1 cellular context compared by ENCODE assay signal in the genomic region with DNA sequence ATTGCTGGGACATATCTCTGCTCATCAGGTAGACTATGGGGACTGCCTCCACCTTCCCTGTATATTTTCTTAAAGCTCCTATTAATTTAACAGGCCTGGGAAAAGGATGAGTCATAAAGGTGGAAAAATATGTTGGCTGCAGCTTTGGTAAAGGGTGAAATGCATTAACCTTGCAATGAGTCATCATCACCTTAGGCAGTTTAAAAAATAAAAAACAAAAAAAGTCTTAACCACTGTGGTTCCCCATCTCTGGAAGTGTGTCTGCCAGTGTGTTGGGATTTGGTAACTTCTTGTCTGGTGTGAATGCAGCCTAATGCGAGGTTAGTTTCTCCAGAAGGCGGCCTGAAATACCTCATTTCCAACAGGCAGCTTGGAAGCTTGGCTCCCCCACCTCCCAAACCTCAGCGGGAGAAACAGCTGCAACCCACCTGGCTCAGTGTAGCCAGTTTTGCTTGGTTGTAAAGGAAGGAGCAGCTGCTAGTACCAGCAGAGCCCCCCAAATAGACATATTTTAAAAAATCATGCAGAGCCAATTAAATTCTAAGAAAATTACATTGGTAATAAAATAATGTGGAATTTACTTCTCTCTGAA.
A peak's percentile ranks its signal among the peaks of the same experiment; 100 is the strongest.
TF ChIP-seq lines count a peak whose summit lies in the region.

No MANE protein-coding gene starts in this region.

TF ChIP-seq in HEK293, 187 proteins besides CTCF, POLR2A, EP300 and RAD21 (continued from another document and continues in another):
- TF ChIP-seq HIC1 (tag by site-specific recombination; IDR thresholded peaks at IDR 0.05) (peak; percentile 90), ZXDB (tag by site-specific recombination; IDR thresholded peaks at IDR 0.05) (peak; percentile 69), GFI1B (tag by site-specific recombination; IDR thresholded peaks at IDR 0.05) (peak; percentile 21; the same call in 1 of the 2 replicates), ZNF394 (tag by site-specific recombination; IDR thresholded peaks at IDR 0.05; ENCODE audit: borderline replicate concordance) (peak; percentile 33; the same call in 1 of the 2 replicates), ZSCAN23 (tag by site-specific recombination; IDR thresholded peaks at IDR 0.05) (0 out of 2 replicates have a peak, but pooled peaks have one; percentile 66), OSR2 (tag by site-specific recombination; IDR thresholded peaks at IDR 0.05) (peak; percentile 66; the same call in 1 of the 2 replicates), IKZF3 (tag by site-specific recombination; IDR thresholded peaks at IDR 0.05) (peak; percentile 67), ZNF621 (tag by site-specific recombination; IDR thresholded peaks at IDR 0.05) (no peak), KLF17 (tag by site-specific recombination; IDR thresholded peaks at IDR 0.05) (peak; percentile 68), PRDM1 (tag by site-specific recombination; IDR thresholded peaks at IDR 0.05) (peak; percentile 66), SP7 (tag by site-specific recombination; IDR thresholded peaks at IDR 0.05) (peak; percentile 91), GLIS1 (tag by site-specific recombination; IDR thresholded peaks at IDR 0.05) (0 out of 2 replicates have a peak, but pooled peaks have one; percentile 11), ZNF18 (tag by site-specific recombination; IDR thresholded peaks at IDR 0.05) (0 out of 2 replicates have a peak, but pooled peaks have one; percentile 33), ZNF324 (tag by site-specific recombination; IDR thresholded peaks at IDR 0.05) (no peak), ZNF529 (tag by site-specific recombination; IDR thresholded peaks at IDR 0.05; ENCODE audit: insufficient replicate concordance) (peak; percentile 31), ZFP37 (tag by site-specific recombination; IDR thresholded peaks at IDR 0.05) (peak; percentile 49; the same call in 1 of the 2 replicates), ZNF664 (tag by site-specific recombination; IDR thresholded peaks at IDR 0.05) (peak; percentile 82), ZNF37A (tag by site-specific recombination; IDR thresholded peaks at IDR 0.05) (no peak), ZNF350 (tag by site-specific recombination; IDR thresholded peaks at IDR 0.05) (peak; percentile 74), PRDM10 (tag by site-specific recombination; IDR thresholded peaks at IDR 0.05) (peak; percentile 42; the same call in 1 of the 2 replicates), ZNF558 (tag by site-specific recombination; IDR thresholded peaks at IDR 0.05) (0 out of 2 replicates have a peak, but pooled peaks have one; percentile 19), SP3 (tag by site-specific recombination; IDR thresholded peaks at IDR 0.05) (peak; percentile 46; the same call in 1 of the 2 replicates), ZBTB21 (tag by site-specific recombination; IDR thresholded peaks at IDR 0.05) (0 out of 2 replicates have a peak, but pooled peaks have one; percentile 35), KLF10 (tag by site-specific recombination; IDR thresholded peaks at IDR 0.05) (peak; percentile 73), ZNF426 (tag by site-specific recombination; IDR thresholded peaks at IDR 0.05) (no peak), RBAK (tag by site-specific recombination; IDR thresholded peaks at IDR 0.05) (no peak), PRDM6 (tag by site-specific recombination; IDR thresholded peaks at IDR 0.05) (peak; percentile 93), TCF7L2 (IDR thresholded peaks at IDR 0.05; ENCODE audit: borderline replicate concordance, low read depth, low read length) (no peak)
- TF ChIP-seq, protein P1, sequence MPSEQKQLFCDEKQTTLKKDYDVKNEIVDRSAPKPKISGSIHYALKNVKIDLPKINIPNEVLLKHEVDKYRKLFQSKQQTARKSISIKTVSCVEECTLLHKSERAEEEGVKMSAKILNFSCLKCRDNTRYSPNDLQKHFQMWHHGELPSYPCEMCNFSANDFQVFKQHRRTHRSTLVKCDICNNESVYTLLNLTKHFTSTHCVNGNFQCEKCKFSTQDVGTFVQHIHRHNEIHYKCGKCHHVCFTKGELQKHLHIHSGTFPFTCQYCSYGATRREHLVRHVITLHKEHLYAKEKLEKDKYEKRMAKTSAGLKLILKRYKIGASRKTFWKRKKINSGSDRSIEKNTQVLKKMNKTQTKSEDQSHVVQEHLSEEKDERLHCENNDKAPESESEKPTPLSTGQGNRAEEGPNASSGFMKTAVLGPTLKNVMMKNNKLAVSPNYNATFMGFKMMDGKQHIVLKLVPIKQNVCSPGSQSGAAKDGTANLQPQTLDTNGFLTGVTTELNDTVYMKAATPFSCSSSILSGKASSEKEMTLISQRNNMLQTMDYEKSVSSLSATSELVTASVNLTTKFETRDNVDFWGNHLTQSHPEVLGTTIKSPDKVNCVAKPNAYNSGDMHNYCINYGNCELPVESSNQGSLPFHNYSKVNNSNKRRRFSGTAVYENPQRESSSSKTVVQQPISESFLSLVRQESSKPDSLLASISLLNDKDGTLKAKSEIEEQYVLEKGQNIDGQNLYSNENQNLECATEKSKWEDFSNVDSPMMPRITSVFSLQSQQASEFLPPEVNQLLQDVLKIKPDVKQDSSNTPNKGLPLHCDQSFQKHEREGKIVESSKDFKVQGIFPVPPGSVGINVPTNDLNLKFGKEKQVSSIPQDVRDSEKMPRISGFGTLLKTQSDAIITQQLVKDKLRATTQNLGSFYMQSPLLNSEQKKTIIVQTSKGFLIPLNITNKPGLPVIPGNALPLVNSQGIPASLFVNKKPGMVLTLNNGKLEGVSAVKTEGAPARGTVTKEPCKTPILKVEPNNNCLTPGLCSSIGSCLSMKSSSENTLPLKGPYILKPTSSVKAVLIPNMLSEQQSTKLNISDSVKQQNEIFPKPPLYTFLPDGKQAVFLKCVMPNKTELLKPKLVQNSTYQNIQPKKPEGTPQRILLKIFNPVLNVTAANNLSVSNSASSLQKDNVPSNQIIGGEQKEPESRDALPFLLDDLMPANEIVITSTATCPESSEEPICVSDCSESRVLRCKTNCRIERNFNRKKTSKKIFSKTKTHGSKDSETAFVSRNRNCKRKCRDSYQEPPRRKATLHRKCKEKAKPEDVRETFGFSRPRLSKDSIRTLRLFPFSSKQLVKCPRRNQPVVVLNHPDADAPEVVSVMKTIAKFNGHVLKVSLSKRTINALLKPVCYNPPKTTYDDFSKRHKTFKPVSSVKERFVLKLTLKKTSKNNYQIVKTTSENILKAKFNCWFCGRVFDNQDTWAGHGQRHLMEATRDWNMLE (tag by site-specific recombination; conservative IDR thresholded peaks at IDR 0.05; ENCODE audit: low read depth) = peak; percentile 36; the same call in 1 of the 2 replicates
- TF ChIP-seq, protein P2, sequence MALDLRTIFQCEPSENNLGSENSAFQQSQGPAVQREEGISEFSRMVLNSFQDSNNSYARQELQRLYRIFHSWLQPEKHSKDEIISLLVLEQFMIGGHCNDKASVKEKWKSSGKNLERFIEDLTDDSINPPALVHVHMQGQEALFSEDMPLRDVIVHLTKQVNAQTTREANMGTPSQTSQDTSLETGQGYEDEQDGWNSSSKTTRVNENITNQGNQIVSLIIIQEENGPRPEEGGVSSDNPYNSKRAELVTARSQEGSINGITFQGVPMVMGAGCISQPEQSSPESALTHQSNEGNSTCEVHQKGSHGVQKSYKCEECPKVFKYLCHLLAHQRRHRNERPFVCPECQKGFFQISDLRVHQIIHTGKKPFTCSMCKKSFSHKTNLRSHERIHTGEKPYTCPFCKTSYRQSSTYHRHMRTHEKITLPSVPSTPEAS (tag by site-specific recombination; IDR thresholded peaks at IDR 0.05) = no peak
- TF ChIP-seq, protein P3, sequence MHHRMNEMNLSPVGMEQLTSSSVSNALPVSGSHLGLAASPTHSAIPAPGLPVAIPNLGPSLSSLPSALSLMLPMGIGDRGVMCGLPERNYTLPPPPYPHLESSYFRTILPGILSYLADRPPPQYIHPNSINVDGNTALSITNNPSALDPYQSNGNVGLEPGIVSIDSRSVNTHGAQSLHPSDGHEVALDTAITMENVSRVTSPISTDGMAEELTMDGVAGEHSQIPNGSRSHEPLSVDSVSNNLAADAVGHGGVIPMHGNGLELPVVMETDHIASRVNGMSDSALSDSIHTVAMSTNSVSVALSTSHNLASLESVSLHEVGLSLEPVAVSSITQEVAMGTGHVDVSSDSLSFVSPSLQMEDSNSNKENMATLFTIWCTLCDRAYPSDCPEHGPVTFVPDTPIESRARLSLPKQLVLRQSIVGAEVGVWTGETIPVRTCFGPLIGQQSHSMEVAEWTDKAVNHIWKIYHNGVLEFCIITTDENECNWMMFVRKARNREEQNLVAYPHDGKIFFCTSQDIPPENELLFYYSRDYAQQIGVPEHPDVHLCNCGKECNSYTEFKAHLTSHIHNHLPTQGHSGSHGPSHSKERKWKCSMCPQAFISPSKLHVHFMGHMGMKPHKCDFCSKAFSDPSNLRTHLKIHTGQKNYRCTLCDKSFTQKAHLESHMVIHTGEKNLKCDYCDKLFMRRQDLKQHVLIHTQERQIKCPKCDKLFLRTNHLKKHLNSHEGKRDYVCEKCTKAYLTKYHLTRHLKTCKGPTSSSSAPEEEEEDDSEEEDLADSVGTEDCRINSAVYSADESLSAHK (tag by site-specific recombination; IDR thresholded peaks at IDR 0.05) = peak; percentile 51
